Comparison of ENCODE assay signal across 3 cellular contexts in genomic region chr9:85230081-85230480, GRCh38.
"Had no signal": no experiment of that assay in that cellular context is flagged by ENCODE, and none has a peak within 500 bp of the region (broad histone marks: within the 10 kb centered on the region; RNA-seq: fewer than 3 reads in every experiment).

No MANE protein-coding gene starts in this region.

- H3K4me3 ChIP-seq: GM12878 had no signal

- DNase-seq: GDM1, GF-D8 had no signal

- ATAC-seq: GM12878 had no signal
